ENCODE assay signal across 17 cellular contexts in the genomic region with DNA sequence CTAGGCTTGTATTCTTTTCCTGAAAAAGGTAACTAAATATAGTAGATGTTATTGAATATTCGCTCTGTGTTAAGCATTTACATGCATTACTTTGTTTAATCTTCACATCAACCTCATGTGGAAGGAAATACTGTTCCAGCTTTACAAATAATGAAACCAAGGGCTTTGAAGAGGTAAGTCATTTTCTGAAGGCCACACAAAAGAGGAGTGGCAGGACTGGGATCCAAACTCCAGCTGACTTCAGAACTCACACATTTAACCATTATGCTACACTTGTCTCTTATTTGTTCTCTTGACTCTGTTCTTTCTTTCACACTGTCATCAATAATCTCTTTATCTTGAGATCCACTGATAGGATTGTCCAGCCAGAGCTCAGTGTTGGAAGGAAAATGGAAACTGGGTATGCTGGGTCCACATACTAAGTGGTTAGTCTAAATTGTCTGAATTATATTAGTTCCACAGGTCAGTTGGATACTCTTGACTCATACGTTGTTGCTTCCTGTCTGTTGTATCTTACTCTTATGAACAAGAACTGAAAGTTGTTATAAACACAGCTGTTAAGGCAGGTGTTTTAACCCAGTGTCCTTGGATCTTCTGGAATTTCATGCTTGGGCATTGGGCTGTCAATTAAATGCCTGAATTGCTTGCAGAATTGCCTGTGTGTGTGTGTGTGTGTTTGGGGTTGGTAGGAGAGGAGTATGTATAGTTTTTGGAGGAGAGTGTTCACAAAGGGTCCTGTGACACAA.
DNase-seq lines count a peak whose midpoint lies in the region; ATAC-seq and TF ChIP-seq lines count a peak whose summit lies in the region.
"Had no signal": no experiment of that assay in that cellular context is flagged by ENCODE, and none has a peak within 500 bp of the region (broad histone marks: within the 10 kb centered on the region; RNA-seq: fewer than 3 reads in every experiment).

No MANE protein-coding gene starts in this region.

- intact Hi-C loops in mucosa of descending colon (cut with DNase I, micrococcal nuclease): no loop called here

- H3K4me1 Mint-ChIP-seq in WTC11: peaks cover 23% of the 10 kb centered on the region

- DNase-seq in WTC11 (ENCODE audit: low spot score): no peak
- DNase-seq in mucosa of descending colon: no peak
- DNase-seq in Kasumi-1 (lab: John Stamatoyannopoulos, UW): no peak
- DNase-seq in cerebellar nuclear complex (lab: John Stamatoyannopoulos, UW): no peak
- no peak for DNase-seq in caudate nucleus (lab: John Stamatoyannopoulos, UW)
- DNase-seq: activated naive CD4-positive, alpha-beta T cell treated with anti-CD3 and anti-CD28 coated beads, Interleukin-2, amount 50 U/mL, for 16 hours; BE2C; central memory CD4-positive, alpha-beta T cell; NCI-H1694 treated with DMSO at 0.1 percent for 48 hours; NCI-H524 treated with DMSO at 0.1 percent for 48 hours; PC-9; psoas muscle; testis had no signal

- POLR2A ChIA-PET in WTC11 (lab: Charles Lee): no interaction called here

- H3K4me3 ChIP-seq in mucosa of descending colon: no peak overlapping the region
- H3K4me3 ChIP-seq: PC-9, psoas muscle, testis had no signal

- H3K36me3 ChIP-seq in mucosa of descending colon (ENCODE audit: low read depth): no peaks in the 10 kb centered on the region

- no peaks in the 10 kb centered on the region for H3K27me3 Mint-ChIP-seq in WTC11 (ENCODE audit: low read depth)

- TF ChIP-seq CTCF in WTC11 (IDR thresholded peaks at IDR 0.05) (no peak), mucosa of descending colon (IDR thresholded peaks at IDR 0.05) (no peak)

- no peak overlapping the region for H3K4me3 Mint-ChIP-seq in WTC11

- CTCF ChIA-PET in WTC11 (lab: Charles Lee): no interaction called here

- H3K9me3 ChIP-seq in mucosa of descending colon: no peaks in the 10 kb centered on the region
- H3K9me3 ChIP-seq: BE2C, psoas muscle, testis had no signal

- no peaks in the 10 kb centered on the region for H3K4me1 ChIP-seq in mucosa of descending colon (ENCODE audit: low read depth)
- H3K4me1 ChIP-seq: psoas muscle, testis had no signal

- no peak overlapping the region for H3K27ac ChIP-seq in caudate nucleus (ENCODE audit: low read depth, low read length)
- H3K27ac ChIP-seq: epithelial cell of prostate, PC-9, psoas muscle, testis had no signal

- H3K27ac Mint-ChIP-seq in WTC11: peak overlapping the region; percentile 53; the same call in 1 of the 2 replicates

- H3K9me3 Mint-ChIP-seq in WTC11: peaks cover 6% of the 10 kb centered on the region

- ATAC-seq in GM18868 (IDR thresholded peaks at IDR 0.05; ENCODE audit: unreplicated experiment) (peak; percentile 57), HG02678 (IDR thresholded peaks at IDR 0.05; ENCODE audit: unreplicated experiment) (peak; percentile 45), WTC11 (no peak), mucosa of descending colon (peak; percentile 77), HG03135 (IDR thresholded peaks at IDR 0.05; ENCODE audit: unreplicated experiment) (no peak)
- ATAC-seq: psoas muscle had no signal

- peaks cover 8% of the 10 kb centered on the region for H3K36me3 Mint-ChIP-seq in WTC11

TF ChIP-seq in WTC11, 78 proteins besides CTCF, POLR2A, EP300 and RAD21:
- TF ChIP-seq ZNF423 (CRISPR knock-in tag; IDR thresholded peaks at IDR 0.05) (no peak), JUN (CRISPR knock-in tag; IDR thresholded peaks at IDR 0.05) (no peak), ZNF219 (CRISPR knock-in tag; IDR thresholded peaks at IDR 0.05; ENCODE audit: borderline replicate concordance) (no peak), RELA (CRISPR knock-in tag; IDR thresholded peaks at IDR 0.05; ENCODE audit: borderline replicate concordance) (no peak), ETV6 (CRISPR knock-in tag; IDR thresholded peaks at IDR 0.05) (no peak), ZSCAN18 (CRISPR knock-in tag; IDR thresholded peaks at IDR 0.05) (no peak), NR3C1 (CRISPR knock-in tag; conservative IDR thresholded peaks at IDR 0.05; ENCODE audit: low read depth) (no peak), ZNF317 (CRISPR knock-in tag; IDR thresholded peaks at IDR 0.05; ENCODE audit: borderline replicate concordance, low read depth) (no peak), NFATC4 (CRISPR knock-in tag; IDR thresholded peaks at IDR 0.05) (no peak), ELF4 (CRISPR knock-in tag; IDR thresholded peaks at IDR 0.05; ENCODE audit: low read depth) (no peak), SMAD4 (CRISPR knock-in tag; IDR thresholded peaks at IDR 0.05) (no peak), NFYB (CRISPR knock-in tag; conservative IDR thresholded peaks at IDR 0.05; ENCODE audit: low read depth) (no peak)
- TF ChIP-seq, protein P1, sequence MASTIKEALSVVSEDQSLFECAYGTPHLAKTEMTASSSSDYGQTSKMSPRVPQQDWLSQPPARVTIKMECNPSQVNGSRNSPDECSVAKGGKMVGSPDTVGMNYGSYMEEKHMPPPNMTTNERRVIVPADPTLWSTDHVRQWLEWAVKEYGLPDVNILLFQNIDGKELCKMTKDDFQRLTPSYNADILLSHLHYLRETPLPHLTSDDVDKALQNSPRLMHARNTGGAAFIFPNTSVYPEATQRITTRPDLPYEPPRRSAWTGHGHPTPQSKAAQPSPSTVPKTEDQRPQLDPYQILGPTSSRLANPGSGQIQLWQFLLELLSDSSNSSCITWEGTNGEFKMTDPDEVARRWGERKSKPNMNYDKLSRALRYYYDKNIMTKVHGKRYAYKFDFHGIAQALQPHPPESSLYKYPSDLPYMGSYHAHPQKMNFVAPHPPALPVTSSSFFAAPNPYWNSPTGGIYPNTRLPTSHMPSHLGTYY (CRISPR knock-in tag; IDR thresholded peaks at IDR 0.05): no peak
- TF ChIP-seq, protein P2, sequence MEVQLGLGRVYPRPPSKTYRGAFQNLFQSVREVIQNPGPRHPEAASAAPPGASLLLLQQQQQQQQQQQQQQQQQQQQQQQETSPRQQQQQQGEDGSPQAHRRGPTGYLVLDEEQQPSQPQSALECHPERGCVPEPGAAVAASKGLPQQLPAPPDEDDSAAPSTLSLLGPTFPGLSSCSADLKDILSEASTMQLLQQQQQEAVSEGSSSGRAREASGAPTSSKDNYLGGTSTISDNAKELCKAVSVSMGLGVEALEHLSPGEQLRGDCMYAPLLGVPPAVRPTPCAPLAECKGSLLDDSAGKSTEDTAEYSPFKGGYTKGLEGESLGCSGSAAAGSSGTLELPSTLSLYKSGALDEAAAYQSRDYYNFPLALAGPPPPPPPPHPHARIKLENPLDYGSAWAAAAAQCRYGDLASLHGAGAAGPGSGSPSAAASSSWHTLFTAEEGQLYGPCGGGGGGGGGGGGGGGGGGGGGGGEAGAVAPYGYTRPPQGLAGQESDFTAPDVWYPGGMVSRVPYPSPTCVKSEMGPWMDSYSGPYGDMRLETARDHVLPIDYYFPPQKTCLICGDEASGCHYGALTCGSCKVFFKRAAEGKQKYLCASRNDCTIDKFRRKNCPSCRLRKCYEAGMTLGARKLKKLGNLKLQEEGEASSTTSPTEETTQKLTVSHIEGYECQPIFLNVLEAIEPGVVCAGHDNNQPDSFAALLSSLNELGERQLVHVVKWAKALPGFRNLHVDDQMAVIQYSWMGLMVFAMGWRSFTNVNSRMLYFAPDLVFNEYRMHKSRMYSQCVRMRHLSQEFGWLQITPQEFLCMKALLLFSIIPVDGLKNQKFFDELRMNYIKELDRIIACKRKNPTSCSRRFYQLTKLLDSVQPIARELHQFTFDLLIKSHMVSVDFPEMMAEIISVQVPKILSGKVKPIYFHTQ (CRISPR knock-in tag; IDR thresholded peaks at IDR 0.05): no peak

Comparison
In these comparisons a context has a peak if more than half of its experiments do, and no peak if none do; other contexts are left out.
1. ATAC-seq: peak in GM18868 (single experiment), HG02678 (single experiment) and mucosa of descending colon (single experiment); none in WTC11 (single experiment) and HG03135 (single experiment).